Comparison of ENCODE assay signal across 17 cellular contexts in the genomic region with DNA sequence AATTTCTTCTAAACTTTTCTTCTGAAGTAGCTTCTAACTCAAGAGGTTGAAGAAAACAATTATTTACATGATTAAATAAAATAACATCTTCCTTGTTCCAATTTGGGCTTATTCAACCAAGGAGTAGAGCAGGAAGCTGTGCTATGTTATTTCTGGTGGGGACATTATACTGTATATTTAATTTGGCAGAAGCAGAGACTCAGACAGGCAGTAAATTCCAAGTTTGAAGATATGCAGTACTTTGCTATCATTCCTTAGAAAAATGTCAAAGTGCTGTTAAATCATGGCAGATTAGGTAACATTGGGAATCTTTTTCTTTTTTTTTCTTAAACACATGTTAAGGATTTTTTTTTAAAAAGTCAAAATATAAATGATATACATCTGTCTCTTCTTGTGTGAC.
"Had no signal": no experiment of that assay in that cellular context is flagged by ENCODE, and none has a peak within 500 bp of the region (broad histone marks: within the 10 kb centered on the region; RNA-seq: fewer than 3 reads in every experiment).

No MANE protein-coding gene starts in this region.

- H3K36me3 ChIP-seq: lower lobe of right lung, neural progenitor cell, thyroid gland, uterus had no signal

- H3K4me1 ChIP-seq: lower lobe of right lung, neural progenitor cell, parathyroid adenoma, uterus had no signal

- H3K27me3 ChIP-seq: neural progenitor cell, thyroid gland, uterus had no signal

- DNase-seq: activated CD4-positive, alpha-beta T cell treated with anti-CD3 and anti-CD28 coated beads for 4 hours; activated gamma-delta T cell treated with Interleukin-2 at 50 U/mL for 16 hours; amygdala; cerebellar nuclear complex; foreskin fibroblast; immature natural killer cell; lower lobe of right lung; midbrain; T-helper 1 cell; T1000; thyroid gland; uterus had no signal

- H3K9me3 ChIP-seq: lower lobe of right lung, thyroid gland, uterus had no signal

- H3K27ac Mint-ChIP-seq: activated naive CD8-positive, alpha-beta T cell; immature natural killer cell; neural progenitor cell; stimulated activated effector memory CD8-positive, alpha-beta T cell treated with anti-CD3 and anti-CD28 coated beads, Interleukin-12 subunit alpha, Interleukin-12 subunit beta, amount 100 ng/mL, for 72 hours had no signal

- H3K9me3 Mint-ChIP-seq: immature natural killer cell; neural progenitor cell; stimulated activated effector memory CD8-positive, alpha-beta T cell treated with anti-CD3 and anti-CD28 coated beads, Interleukin-12 subunit alpha, Interleukin-12 subunit beta, amount 100 ng/mL, for 72 hours had no signal

- H3K27me3 Mint-ChIP-seq: activated naive CD8-positive, alpha-beta T cell had no signal

- H3K36me3 Mint-ChIP-seq: immature natural killer cell; neural progenitor cell; stimulated activated effector memory CD8-positive, alpha-beta T cell treated with anti-CD3 and anti-CD28 coated beads, Interleukin-12 subunit alpha, Interleukin-12 subunit beta, amount 100 ng/mL, for 72 hours had no signal

- H3K4me3 Mint-ChIP-seq: activated naive CD8-positive, alpha-beta T cell; immature natural killer cell; neural progenitor cell; stimulated activated effector memory CD8-positive, alpha-beta T cell treated with anti-CD3 and anti-CD28 coated beads, Interleukin-12 subunit alpha, Interleukin-12 subunit beta, amount 100 ng/mL, for 72 hours had no signal

- H3K4me3 ChIP-seq: lower lobe of right lung, neural progenitor cell, SK-N-MC, thyroid gland, uterus had no signal

- H3K4me1 Mint-ChIP-seq: immature natural killer cell; neural progenitor cell; stimulated activated effector memory CD8-positive, alpha-beta T cell treated with anti-CD3 and anti-CD28 coated beads, Interleukin-12 subunit alpha, Interleukin-12 subunit beta, amount 100 ng/mL, for 72 hours had no signal

- H3K9ac ChIP-seq: neural progenitor cell, parathyroid adenoma had no signal

- H3K27ac ChIP-seq: lower lobe of right lung, neural progenitor cell, parathyroid adenoma, SK-N-MC, thyroid gland, uterus had no signal
